11 cellular contexts compared by ENCODE assay signal in the genomic region with DNA sequence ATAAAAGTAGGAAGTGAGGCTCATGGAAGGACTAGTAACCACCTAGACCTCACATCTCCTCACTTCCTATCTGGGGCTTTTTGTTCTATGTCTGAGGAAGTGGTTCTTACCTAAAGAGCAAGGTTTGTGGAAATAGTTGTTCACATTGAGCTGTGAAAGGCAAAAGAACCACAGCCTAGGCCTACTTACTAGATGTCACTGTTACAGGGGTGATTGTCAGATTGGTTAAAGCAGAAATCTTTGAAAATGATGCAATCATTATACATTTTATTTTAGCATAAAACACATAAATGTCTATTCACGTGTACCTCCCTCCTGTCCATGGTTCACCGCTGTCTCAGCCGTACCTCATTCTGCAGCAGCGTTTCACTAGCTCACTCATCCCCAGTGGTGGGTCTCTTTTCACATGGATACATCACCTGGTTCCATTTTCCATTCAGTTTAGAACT.
DNase-seq lines count a peak whose midpoint lies in the region; ATAC-seq and TF ChIP-seq lines count a peak whose summit lies in the region.
"Had no signal": no experiment of that assay in that cellular context is flagged by ENCODE, and none has a peak within 500 bp of the region (broad histone marks: within the 10 kb centered on the region; RNA-seq: fewer than 3 reads in every experiment).

No MANE protein-coding gene starts in this region.

- peaks cover 55% of the 10 kb centered on the region for H3K4me1 Mint-ChIP-seq in CD4-positive, alpha-beta T cell (ENCODE audit: low read depth)

- POLR2A ChIA-PET in CD4-positive, alpha-beta T cell (lab: Charles Lee) = interaction anchor here (0.8 to 3.3 kb wide), 9 partner anchors 10 to 277 kb away, joined by 3 to 18 read pairs (median 3); a partner anchor contains a TSS

- H3K36me3 Mint-ChIP-seq in CD4-positive, alpha-beta T cell (ENCODE audit: low read depth) = no peaks in the 10 kb centered on the region

- no peaks in the 10 kb centered on the region for H3K27me3 ChIP-seq in CD4-positive, alpha-beta T cell (ENCODE audit: control insufficient read depth, insufficient read depth, low read length)
- H3K27me3 ChIP-seq in OCI-LY3 (ENCODE audit: low read depth, low read length) = no peaks in the 10 kb centered on the region

- H3K4me1 ChIP-seq in OCI-LY3 (ENCODE audit: low read length) = peaks cover 32% of the 10 kb centered on the region
- H3K4me1 ChIP-seq: prostate gland had no signal

- no peak for TF ChIP-seq CTCF in CD4-positive, alpha-beta T cell (IDR thresholded peaks at IDR 0.05)
- TF ChIP-seq CTCF in OCI-LY3 (IDR thresholded peaks at IDR 0.05; ENCODE audit: low read depth, low read length) = no peak

- H4K20me1 ChIP-seq in OCI-LY3 (ENCODE audit: insufficient read depth, low read length) = no peaks in the 10 kb centered on the region

- peaks cover 11% of the 10 kb centered on the region for H3K36me3 ChIP-seq in OCI-LY3 (replicated peaks; ENCODE audit: low read depth, low read length)
- H3K36me3 ChIP-seq: prostate gland had no signal

- peak in 2 of 10 experiments; percentile 5 to 19 for DNase-seq in CD4-positive, alpha-beta T cell
- DNase-seq in central memory CD4-positive, alpha-beta T cell = peak; percentile 70
- no peak for DNase-seq in 8988T
- no peak for DNase-seq in DMS53 (lab: John Stamatoyannopoulos, UW)
- DNase-seq in cardiac septum (ENCODE audit: low spot score) = no peak
- DNase-seq in occipital lobe (lab: John Stamatoyannopoulos, UW) = no peak

- peak; percentile 93 for ATAC-seq in CD4-positive, alpha-beta T cell (ENCODE audit: poor library complexity)
- peak; percentile 80 for ATAC-seq in GM21576 (IDR thresholded peaks at IDR 0.05; ENCODE audit: unreplicated experiment)

- H3K9me3 ChIP-seq in CD4-positive, alpha-beta T cell (ENCODE audit: control insufficient read depth, low read length) = no peaks in the 10 kb centered on the region
- no peaks in the 10 kb centered on the region for H3K9me3 ChIP-seq in OCI-LY3 (ENCODE audit: insufficient read depth, low read length)
- H3K9me3 ChIP-seq: prostate gland had no signal

- no peaks in the 10 kb centered on the region for H3K27me3 Mint-ChIP-seq in CD4-positive, alpha-beta T cell

- no peaks in the 10 kb centered on the region for H3K79me2 ChIP-seq in OCI-LY3 (ENCODE audit: low read length)

- no peak overlapping the region for H3K9ac ChIP-seq in OCI-LY3 (ENCODE audit: low read length)

- intact Hi-C loops in CD4-positive, alpha-beta T cell (cut with DNase I, micrococcal nuclease) = loop anchor here in 1 of 2 experiments (5.0 kb wide), 1 partner anchor 48 kb away; no protein-coding TSS in a partner anchor
- intact Hi-C loops in cardiac septum (cut with DNase I) = no loop called here

- H2AFZ ChIP-seq in OCI-LY3 (ENCODE audit: low read depth, low read length) = no peak overlapping the region

- peak overlapping the region; percentile 70 for H3K27ac ChIP-seq in CD4-positive, alpha-beta T cell (ENCODE audit: low read depth, low read length)
- no peak overlapping the region for H3K27ac ChIP-seq in OCI-LY3 (ENCODE audit: low read length)
- H3K27ac ChIP-seq: C4-2B, prostate gland, VCaP had no signal

- CTCF ChIA-PET in CD4-positive, alpha-beta T cell (lab: Charles Lee) = interaction anchor here (0.6 to 2.2 kb wide), 4 partner anchors 9 to 33 kb away, joined by 3 to 7 read pairs (median 6); no protein-coding TSS in a partner anchor

- peak overlapping the region; percentile 92 for H3K27ac Mint-ChIP-seq in CD4-positive, alpha-beta T cell

- no peak overlapping the region for H3K4me3 ChIP-seq in OCI-LY3 (ENCODE audit: low read length)
- H3K4me3 ChIP-seq: prostate gland had no signal

- peak overlapping the region; percentile 36 for H3K4me2 ChIP-seq in OCI-LY3 (ENCODE audit: low read length)

- H3K4me3 Mint-ChIP-seq in CD4-positive, alpha-beta T cell = peak overlapping the region; percentile 72

- H3K9me3 Mint-ChIP-seq in CD4-positive, alpha-beta T cell = no peaks in the 10 kb centered on the region
